Comparison of ENCODE assay signal across 12 cellular contexts in genomic region chr7:5223646-5224340, GRCh38.
"Had no signal": no experiment of that assay in that cellular context is flagged by ENCODE, and none has a peak within 500 bp of the region (broad histone marks: within the 10 kb centered on the region; RNA-seq: fewer than 3 reads in every experiment).

No MANE protein-coding gene starts in this region.

- DNase-seq: activated CD4-positive, alpha-beta T cell treated with anti-CD3 and anti-CD28 coated beads, Interleukin-2, amount 50 U/mL, for 1 hour; activated effector memory CD4-positive, alpha-beta T cell treated with anti-CD3 and anti-CD28 coated beads, Interleukin-2, amount 50 U/mL, for 16 hours; activated T-cell treated with anti-CD3 and anti-CD28 coated beads, Interleukin-2, amount 50 U/mL, for 24 hours; gastrocnemius medialis; naive thymus-derived CD8-positive, alpha-beta T cell; occipital lobe; stimulated activated CD4-positive, alpha-beta T cell treated with anti-CD3 and anti-CD28 coated beads, Interleukin-2, amount 100 ng/mL, for 48 hours; stimulated activated CD8-positive, alpha-beta memory T cell treated with anti-CD3 and anti-CD28 coated beads, Interleukin-4, amount 100 ng/mL, for 48 hours; stimulated activated naive CD8-positive, alpha-beta T cell treated with anti-CD3 and anti-CD28 coated beads, Interleukin-15, amount 100 ng/mL, for 72 hours had no signal

- H3K27ac Mint-ChIP-seq: activated T-cell treated with anti-CD3 and anti-CD28 coated beads, Interleukin-2, amount 50 U/mL, for 24 hours; stimulated activated naive CD8-positive, alpha-beta T cell treated with anti-CD3 and anti-CD28 coated beads, Interleukin-15, amount 100 ng/mL, for 72 hours had no signal

- H3K4me3 Mint-ChIP-seq: activated T-cell treated with anti-CD3 and anti-CD28 coated beads, Interleukin-2, amount 50 U/mL, for 24 hours; naive thymus-derived CD8-positive, alpha-beta T cell; stimulated activated naive CD8-positive, alpha-beta T cell treated with anti-CD3 and anti-CD28 coated beads, Interleukin-15, amount 100 ng/mL, for 72 hours had no signal

- H3K4me1 ChIP-seq: ascending aorta, gastrocnemius medialis had no signal

- H3K27me3 ChIP-seq: ascending aorta, gastrocnemius medialis had no signal

- H3K27me3 Mint-ChIP-seq: activated T-cell treated with anti-CD3 and anti-CD28 coated beads, Interleukin-2, amount 50 U/mL, for 24 hours; naive thymus-derived CD8-positive, alpha-beta T cell; stimulated activated naive CD8-positive, alpha-beta T cell treated with anti-CD3 and anti-CD28 coated beads, Interleukin-15, amount 100 ng/mL, for 72 hours had no signal

- H3K27ac ChIP-seq: ascending aorta, gastrocnemius medialis, thoracic aorta had no signal

- H3K9me3 Mint-ChIP-seq: activated T-cell treated with anti-CD3 and anti-CD28 coated beads, Interleukin-2, amount 50 U/mL, for 24 hours; naive thymus-derived CD8-positive, alpha-beta T cell; stimulated activated naive CD8-positive, alpha-beta T cell treated with anti-CD3 and anti-CD28 coated beads, Interleukin-15, amount 100 ng/mL, for 72 hours had no signal

- H3K9me3 ChIP-seq: ascending aorta, gastrocnemius medialis, mucosa of descending colon, thoracic aorta had no signal

- ATAC-seq: gastrocnemius medialis; mucosa of descending colon; naive thymus-derived CD8-positive, alpha-beta T cell; stimulated activated naive CD8-positive, alpha-beta T cell treated with anti-CD3 and anti-CD28 coated beads, Interleukin-15, amount 100 ng/mL, for 72 hours had no signal

- H3K4me3 ChIP-seq: ascending aorta, gastrocnemius medialis, mucosa of descending colon, thoracic aorta had no signal

- H3K4me1 Mint-ChIP-seq: stimulated activated naive CD8-positive, alpha-beta T cell treated with anti-CD3 and anti-CD28 coated beads, Interleukin-15, amount 100 ng/mL, for 72 hours had no signal
